In genomic region chr1:52635321-52636089, GRCh38 we compare ENCODE assay signal across 14 cellular contexts. TPM values are rescaled to one million over a fixed set of nuclear protein-coding genes. Genes with fewer than 3 reads are reported as not detected.
A peak's percentile ranks its signal among the peaks of the same experiment; 100 is the strongest.
DNase-seq lines count a peak whose midpoint lies in the region; ATAC-seq and TF ChIP-seq lines count a peak whose summit lies in the region.
"Had no signal": no experiment of that assay in that cellular context is flagged by ENCODE, and none has a peak within 500 bp of the region (broad histone marks: within the 10 kb centered on the region; RNA-seq: fewer than 3 reads in every experiment).

No MANE protein-coding gene starts in this region.

- peak; percentile 54 for DNase-seq in activated CD8-positive, alpha-beta memory T cell treated with anti-CD3 and anti-CD28 coated beads for 24 hours
- DNase-seq in activated CD8-positive, alpha-beta memory T cell treated with anti-CD3 and anti-CD28 coated beads, Interleukin-2, amount 50 U/mL, for 4 hours = no peak
- no peak for DNase-seq in natural killer cell treated with Interleukin-12 subunit alpha and Interleukin-12 subunit beta and Interleukin-15 and Interleukin-18, amount 100 ng/mL, for 72 hours (ENCODE audit: low spot score)
- DNase-seq in AG20443 (ENCODE audit: low spot score) (no peak), COR-L47 (lab: John Stamatoyannopoulos, UW) (no peak)
- DNase-seq: effector CD8-positive, alpha-beta T cell; EL; KBM-7; stimulated activated naive CD4-positive, alpha-beta T cell had no signal

- peaks cover 52% of the 10 kb centered on the region for H3K4me1 ChIP-seq in Loucy (ENCODE audit: insufficient read depth, low read length, poor library complexity, severe bottlenecking)

- peak overlapping the region; percentile 87 for H3K27ac Mint-ChIP-seq in activated T-helper 17 cell treated with anti-CD3 and anti-CD28 coated beads, Interleukin-2, amount 50 U/mL, for 72 hours
- H3K27ac Mint-ChIP-seq in natural killer cell treated with Interleukin-12 subunit alpha and Interleukin-12 subunit beta and Interleukin-15 and Interleukin-18, amount 100 ng/mL, for 72 hours = peak overlapping the region; percentile 99

- no peaks in the 10 kb centered on the region for H3K79me2 ChIP-seq in Loucy (ENCODE audit: insufficient read depth, low read length)

- H3K36me3 Mint-ChIP-seq in activated T-helper 17 cell treated with anti-CD3 and anti-CD28 coated beads, Interleukin-2, amount 50 U/mL, for 72 hours (ENCODE audit: low read depth) = peaks cover 7% of the 10 kb centered on the region
- no peaks in the 10 kb centered on the region for H3K36me3 Mint-ChIP-seq in natural killer cell treated with Interleukin-12 subunit alpha and Interleukin-12 subunit beta and Interleukin-15 and Interleukin-18, amount 100 ng/mL, for 72 hours

- H3K9me2 ChIP-seq in Loucy (replicated peaks; ENCODE audit: low read depth, low read length) = no peaks in the 10 kb centered on the region

- H3K4me3 ChIP-seq in Loucy (ENCODE audit: low read length, poor library complexity, severe bottlenecking) = no peak overlapping the region
- H3K4me3 ChIP-seq: gastroesophageal sphincter had no signal

- peak overlapping the region; percentile 2 for H3K4me2 ChIP-seq in Loucy (ENCODE audit: low read depth, low read length, poor library complexity, severe bottlenecking)

- peak overlapping the region; percentile 78 for H3K4me3 Mint-ChIP-seq in activated T-helper 17 cell treated with anti-CD3 and anti-CD28 coated beads, Interleukin-2, amount 50 U/mL, for 72 hours
- peak overlapping the region; percentile 83 for H3K4me3 Mint-ChIP-seq in natural killer cell treated with Interleukin-12 subunit alpha and Interleukin-12 subunit beta and Interleukin-15 and Interleukin-18, amount 100 ng/mL, for 72 hours

- H3K9ac ChIP-seq in Loucy (ENCODE audit: low read depth, low read length, poor library complexity, severe bottlenecking) = peak overlapping the region; percentile 74

- TF ChIP-seq CTCF in Loucy (conservative IDR thresholded peaks at IDR 0.05; ENCODE audit: low read length) = no peak

- peaks cover 5% of the 10 kb centered on the region; the same call in 1 of the 2 replicates for H3F3A ChIP-seq in Loucy (ENCODE audit: low read depth)

- peaks cover 41% of the 10 kb centered on the region for H3K4me1 Mint-ChIP-seq in activated T-helper 17 cell treated with anti-CD3 and anti-CD28 coated beads, Interleukin-2, amount 50 U/mL, for 72 hours
- H3K4me1 Mint-ChIP-seq in natural killer cell treated with Interleukin-12 subunit alpha and Interleukin-12 subunit beta and Interleukin-15 and Interleukin-18, amount 100 ng/mL, for 72 hours (ENCODE audit: low read depth in 2 of 2) = peaks cover 59 to 66% of the 10 kb centered on the region in 2 donors

- peak overlapping the region; percentile 24; the same call in 1 of the 2 replicates for H2AFZ ChIP-seq in Loucy (ENCODE audit: low read length)

- no peaks in the 10 kb centered on the region for H3K9me3 Mint-ChIP-seq in activated T-helper 17 cell treated with anti-CD3 and anti-CD28 coated beads, Interleukin-2, amount 50 U/mL, for 72 hours
- H3K9me3 Mint-ChIP-seq in natural killer cell treated with Interleukin-12 subunit alpha and Interleukin-12 subunit beta and Interleukin-15 and Interleukin-18, amount 100 ng/mL, for 72 hours = no peaks in the 10 kb centered on the region

- H3K9me3 ChIP-seq in Loucy (ENCODE audit: insufficient read depth, low read depth, low read length) = no peaks in the 10 kb centered on the region
- H3K9me3 ChIP-seq: gastroesophageal sphincter had no signal

- no peaks in the 10 kb centered on the region for H3K27me3 ChIP-seq in Loucy (ENCODE audit: insufficient read depth, low read length, poor library complexity, severe bottlenecking)

- no peaks in the 10 kb centered on the region for H4K20me1 ChIP-seq in Loucy (ENCODE audit: insufficient read depth, low read length, poor library complexity, severe bottlenecking)

- H3K36me3 ChIP-seq in Loucy (ENCODE audit: insufficient read depth, low read length) = no peaks in the 10 kb centered on the region
- H3K36me3 ChIP-seq: gastroesophageal sphincter had no signal

- no peaks in the 10 kb centered on the region for H3K27me3 Mint-ChIP-seq in activated T-helper 17 cell treated with anti-CD3 and anti-CD28 coated beads, Interleukin-2, amount 50 U/mL, for 72 hours
- no peaks in the 10 kb centered on the region for H3K27me3 Mint-ChIP-seq in natural killer cell treated with Interleukin-12 subunit alpha and Interleukin-12 subunit beta and Interleukin-15 and Interleukin-18, amount 100 ng/mL, for 72 hours

- no peak for ATAC-seq in activated T-helper 17 cell treated with anti-CD3 and anti-CD28 coated beads, Interleukin-2, amount 50 U/mL, for 72 hours (replicated peaks)
- ATAC-seq in natural killer cell treated with Interleukin-12 subunit alpha and Interleukin-12 subunit beta and Interleukin-15 and Interleukin-18, amount 100 ng/mL, for 72 hours = no peak
- ATAC-seq in HG02623 (IDR thresholded peaks at IDR 0.05; ENCODE audit: unreplicated experiment) = no peak
- ATAC-seq: gastroesophageal sphincter had no signal

RNA-seq across cellular contexts. Expression of gene SHISAL2A, which starts 2.5 kb away (rescaled TPM):
- total RNA-seq in activated T-helper 17 cell treated with anti-CD3 and anti-CD28 coated beads, Interleukin-2, amount 50 U/mL, for 72 hours = 1 to 10 TPM; 7.1 to 8.9 TPM
- 1 to 10 TPM; 2.8 to 5.3 TPM for total RNA-seq in natural killer cell treated with Interleukin-12 subunit alpha and Interleukin-12 subunit beta and Interleukin-15 and Interleukin-18, amount 100 ng/mL, for 72 hours
- total RNA-seq: gastroesophageal sphincter, renal cortical epithelial cell had no signal

RNA-seq across cellular contexts. Expression of gene GPX7, which starts 33.3 kb away (rescaled TPM):
- total RNA-seq in activated T-helper 17 cell treated with anti-CD3 and anti-CD28 coated beads, Interleukin-2, amount 50 U/mL, for 72 hours = 10 to 100 TPM; 14.0 to 20.5 TPM
- total RNA-seq in natural killer cell treated with Interleukin-12 subunit alpha and Interleukin-12 subunit beta and Interleukin-15 and Interleukin-18, amount 100 ng/mL, for 72 hours = 10 to 100 TPM; 17.3 to 23.2 TPM
